Comparison of ENCODE assay signal across 26 cellular contexts in the genomic region with DNA sequence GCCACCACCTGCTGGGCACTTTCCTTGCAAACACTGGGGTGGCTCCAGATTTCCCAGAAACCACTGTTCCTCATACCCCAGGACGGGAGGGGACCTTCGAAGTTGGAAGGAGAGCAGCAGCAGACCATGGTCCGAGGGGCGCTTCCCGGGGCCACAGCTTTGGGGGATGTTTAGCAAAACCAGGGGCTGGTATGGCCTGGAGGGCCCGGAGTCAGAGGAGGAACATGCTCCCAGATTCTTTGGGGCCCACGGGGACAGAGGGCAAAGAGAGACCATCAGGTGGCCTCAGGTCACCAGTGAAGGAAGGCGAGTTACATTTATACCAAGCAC. TPM values are rescaled to one million over a fixed set of nuclear protein-coding genes. Genes with fewer than 3 reads are reported as not detected.
DNase-seq lines count a peak whose midpoint lies in the region; ATAC-seq and TF ChIP-seq lines count a peak whose summit lies in the region.
"Had no signal": no experiment of that assay in that cellular context is flagged by ENCODE, and none has a peak within 500 bp of the region (broad histone marks: within the 10 kb centered on the region; RNA-seq: fewer than 3 reads in every experiment).

No MANE protein-coding gene starts in this region.

- H3K36me3 Mint-ChIP-seq in WTC11 = peaks cover 6% of the 10 kb centered on the region
- peaks cover 10% of the 10 kb centered on the region for H3K36me3 Mint-ChIP-seq in progenitor cell of endocrine pancreas (ENCODE audit: insufficient read depth)
- H3K36me3 Mint-ChIP-seq: IgD-negative memory B cell had no signal

- H3K36me3 ChIP-seq in BLaER1 (peaks cover 22% of the 10 kb centered on the region), tibial artery (peaks cover 0 to 4% (median 0%) of the 10 kb centered on the region in 3 donors)
- H3K36me3 ChIP-seq: uterus had no signal

- DNase-seq in WTC11 (ENCODE audit: low spot score) = no peak
- no peak for DNase-seq in epithelial cell of esophagus (ENCODE audit: low read depth)
- no peak for DNase-seq in progenitor cell of endocrine pancreas (ENCODE audit: low spot score, unreplicated experiment)
- DNase-seq in kidney glomerular epithelial cell (lab: John Stamatoyannopoulos, UW) = no peak
- no peak for DNase-seq in tibial artery
- DNase-seq in AG20443 (ENCODE audit: low spot score) = no peak
- DNase-seq: activated CD4-positive, alpha-beta T cell treated with anti-CD3 and anti-CD28 coated beads, Interleukin-2, amount 10 ng/mL, durations not matched to agents 24 days and 14 days; Calu3; DND-41; effector memory CD4-positive, alpha-beta T cell; immature natural killer cell; NCI-H2029 treated with DMSO at 0.1 percent for 48 hours; NCI-H82; nephron progenitor cell; RPMI8226; uterus had no signal

- no peak overlapping the region; the same call in 1 of the 2 replicates for H3K9ac ChIP-seq in BLaER1

- ATAC-seq in WTC11 (no peak), HG03095 (IDR thresholded peaks at IDR 0.05; ENCODE audit: unreplicated experiment) (no peak)
- ATAC-seq: GM12878 had no signal

- TF ChIP-seq CTCF in WTC11 (IDR thresholded peaks at IDR 0.05) = no peak
- peak; percentile 35 for TF ChIP-seq CTCF in epithelial cell of esophagus (IDR thresholded peaks at IDR 0.05; ENCODE audit: insufficient read depth, low read depth, low read length, missing control alignments)
- TF ChIP-seq CTCF in progenitor cell of endocrine pancreas (IDR thresholded peaks at IDR 0.05; ENCODE audit: unreplicated experiment) = no peak
- no peak for TF ChIP-seq CTCF in tibial artery (IDR thresholded peaks at IDR 0.05)

- peak overlapping the region; percentile 88; the same call in 1 of the 2 replicates for H3K4me2 ChIP-seq in BLaER1
- H3K4me2 ChIP-seq: hepatocyte had no signal

- POLR2A ChIA-PET in WTC11 (lab: Charles Lee) = no interaction called here

- intact Hi-C loops in tibial artery (cut with DNase I; ENCODE audit: low total_unique reads) = no loop called here

- CTCF ChIA-PET in WTC11 (lab: Charles Lee) = interaction anchor here (1.1 kb wide), 2 partner anchors 12 to 15 kb away, joined by 3 read pairs; no protein-coding TSS in a partner anchor

- H3K27ac Mint-ChIP-seq in WTC11 = peak overlapping the region; percentile 72; the same call in 1 of the 2 replicates
- peak overlapping the region; percentile 88 for H3K27ac Mint-ChIP-seq in progenitor cell of endocrine pancreas
- H3K27ac Mint-ChIP-seq: activated CD4-positive, alpha-beta T cell treated with anti-CD3 and anti-CD28 coated beads, Interleukin-2, amount 10 ng/mL, durations not matched to agents 24 days and 14 days; activated naive CD8-positive, alpha-beta T cell; nephron progenitor cell had no signal

- H3K4me3 ChIP-seq in BLaER1 (no peak overlapping the region), epithelial cell of esophagus (ENCODE audit: low read length) (no peak overlapping the region), tibial artery (no peak overlapping the region)
- H3K4me3 ChIP-seq: esophagus muscularis mucosa, gastrocnemius medialis, GM12878, hepatocyte, uterus had no signal

- H3K4me1 ChIP-seq in BLaER1 (peaks cover 79% of the 10 kb centered on the region), tibial artery (peaks cover 0 to 14% (median 0%) of the 10 kb centered on the region in 4 donors)
- H3K4me1 ChIP-seq: uterus had no signal

- H3K27ac ChIP-seq in BLaER1 = peak overlapping the region; percentile 28
- no peak overlapping the region for H3K27ac ChIP-seq in tibial artery
- H3K27ac ChIP-seq: esophagus muscularis mucosa, hepatocyte, uterus, VCaP had no signal

- H3K4me3 Mint-ChIP-seq in WTC11 (no peak overlapping the region), progenitor cell of endocrine pancreas (ENCODE audit: low read depth) (no peak overlapping the region)
- H3K4me3 Mint-ChIP-seq: activated CD4-positive, alpha-beta T cell treated with anti-CD3 and anti-CD28 coated beads, Interleukin-2, amount 10 ng/mL, durations not matched to agents 24 days and 14 days; activated naive CD8-positive, alpha-beta T cell; CD14-positive monocyte; IgD-negative memory B cell; immature natural killer cell; nephron progenitor cell had no signal

- H3K27me3 ChIP-seq in BLaER1 (no peaks in the 10 kb centered on the region), tibial artery (no peaks in the 10 kb centered on the region)
- H3K27me3 ChIP-seq: esophagus muscularis mucosa, gastrocnemius medialis, hepatocyte, uterus had no signal

- peaks cover 48% of the 10 kb centered on the region for H3K4me1 Mint-ChIP-seq in WTC11
- no peaks in the 10 kb centered on the region for H3K4me1 Mint-ChIP-seq in progenitor cell of endocrine pancreas (ENCODE audit: low read depth)
- H3K4me1 Mint-ChIP-seq: activated CD4-positive, alpha-beta T cell treated with anti-CD3 and anti-CD28 coated beads, Interleukin-2, amount 10 ng/mL, durations not matched to agents 24 days and 14 days had no signal

- H3K27me3 Mint-ChIP-seq in WTC11 (ENCODE audit: low read depth) = no peaks in the 10 kb centered on the region
- H3K27me3 Mint-ChIP-seq in progenitor cell of endocrine pancreas = no peaks in the 10 kb centered on the region
- H3K27me3 Mint-ChIP-seq: activated CD4-positive, alpha-beta T cell treated with anti-CD3 and anti-CD28 coated beads, Interleukin-2, amount 10 ng/mL, durations not matched to agents 24 days and 14 days; activated naive CD8-positive, alpha-beta T cell; IgD-negative memory B cell had no signal

- peaks cover 100% of the 10 kb centered on the region for H4K20me1 ChIP-seq in BLaER1

- 0 out of 2 replicates have a peak, but pooled peaks cover 5% of the 10 kb centered on the region for H3K9me3 ChIP-seq in BLaER1
- no peaks in the 10 kb centered on the region for H3K9me3 ChIP-seq in tibial artery
- H3K9me3 ChIP-seq: esophagus muscularis mucosa, gastrocnemius medialis, uterus had no signal

- H3K9me3 Mint-ChIP-seq in WTC11 (peaks cover 3% of the 10 kb centered on the region), progenitor cell of endocrine pancreas (ENCODE audit: low read depth) (peaks cover 3% of the 10 kb centered on the region)
- H3K9me3 Mint-ChIP-seq: activated CD4-positive, alpha-beta T cell treated with anti-CD3 and anti-CD28 coated beads, Interleukin-2, amount 10 ng/mL, durations not matched to agents 24 days and 14 days had no signal

TF ChIP-seq in WTC11, 78 proteins besides CTCF, POLR2A, EP300 and RAD21 (continues in another document):
- TF ChIP-seq OVOL2 (CRISPR knock-in tag; IDR thresholded peaks at IDR 0.05; ENCODE audit: borderline replicate concordance) (no peak), ETV6 (CRISPR knock-in tag; IDR thresholded peaks at IDR 0.05) (no peak), ERG (CRISPR knock-in tag; IDR thresholded peaks at IDR 0.05) (no peak), ATF1 (CRISPR knock-in tag; IDR thresholded peaks at IDR 0.05) (no peak), JUN (CRISPR knock-in tag; IDR thresholded peaks at IDR 0.05) (no peak), SOX15 (CRISPR knock-in tag; IDR thresholded peaks at IDR 0.05) (no peak), USF1 (CRISPR knock-in tag; IDR thresholded peaks at IDR 0.05) (no peak), NR2C2 (CRISPR knock-in tag; IDR thresholded peaks at IDR 0.05) (no peak), TP53 (CRISPR knock-in tag; IDR thresholded peaks at IDR 0.05) (no peak)
- TF ChIP-seq, protein P1, sequence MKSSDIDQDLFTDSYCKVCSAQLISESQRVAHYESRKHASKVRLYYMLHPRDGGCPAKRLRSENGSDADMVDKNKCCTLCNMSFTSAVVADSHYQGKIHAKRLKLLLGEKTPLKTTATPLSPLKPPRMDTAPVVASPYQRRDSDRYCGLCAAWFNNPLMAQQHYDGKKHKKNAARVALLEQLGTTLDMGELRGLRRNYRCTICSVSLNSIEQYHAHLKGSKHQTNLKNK (CRISPR knock-in tag; IDR thresholded peaks at IDR 0.05) = no peak
- TF ChIP-seq, protein P2, sequence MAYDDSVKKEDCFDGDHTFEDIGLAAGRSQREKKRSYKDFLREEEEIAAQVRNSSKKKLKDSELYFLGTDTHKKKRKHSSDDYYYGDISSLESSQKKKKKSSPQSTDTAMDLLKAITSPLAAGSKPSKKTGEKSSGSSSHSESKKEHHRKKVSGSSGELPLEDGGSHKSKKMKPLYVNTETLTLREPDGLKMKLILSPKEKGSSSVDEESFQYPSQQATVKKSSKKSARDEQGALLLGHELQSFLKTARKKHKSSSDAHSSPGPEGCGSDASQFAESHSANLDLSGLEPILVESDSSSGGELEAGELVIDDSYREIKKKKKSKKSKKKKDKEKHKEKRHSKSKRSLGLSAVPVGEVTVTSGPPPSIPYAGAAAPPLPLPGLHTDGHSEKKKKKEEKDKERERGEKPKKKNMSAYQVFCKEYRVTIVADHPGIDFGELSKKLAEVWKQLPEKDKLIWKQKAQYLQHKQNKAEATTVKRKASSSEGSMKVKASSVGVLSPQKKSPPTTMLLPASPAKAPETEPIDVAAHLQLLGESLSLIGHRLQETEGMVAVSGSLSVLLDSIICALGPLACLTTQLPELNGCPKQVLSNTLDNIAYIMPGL (CRISPR knock-in tag; IDR thresholded peaks at IDR 0.05) = no peak

RNA-seq across cellular contexts. Expression of gene HS6ST1, which starts 25.3 kb away (rescaled TPM):
- 50.3 to 55.5 TPM (median 55.1 TPM) in 3 replicates for total RNA-seq in WTC11 (2021)
- total RNA-seq in progenitor cell of endocrine pancreas = 74.5 and 81.2 TPM in 2 replicates
